ENCODE assay signal across 19 cellular contexts in genomic region chr1:35085421-35085820, GRCh38. TPM values are rescaled to one million over a fixed set of nuclear protein-coding genes. Genes with fewer than 3 reads are reported as not detected.
DNase-seq lines count a peak whose midpoint lies in the region; ATAC-seq, FAIRE-seq and TF ChIP-seq lines count a peak whose summit lies in the region.
"Had no signal": no experiment of that assay in that cellular context is flagged by ENCODE, and none has a peak within 500 bp of the region (broad histone marks: within the 10 kb centered on the region; RNA-seq: fewer than 3 reads in every experiment).

No MANE protein-coding gene starts in this region.

- H3K9ac ChIP-seq in GM23248, result no peak overlapping the region

- ATAC-seq in esophagus mucosa (peak; percentile 97), GM19455 (IDR thresholded peaks at IDR 0.05; ENCODE audit: unreplicated experiment) (no peak)
- ATAC-seq: GM12878; stimulated activated naive CD8-positive, alpha-beta T cell treated with anti-CD3 and anti-CD28 coated beads, Interleukin-15, amount 100 ng/mL, for 72 hours had no signal

- H3K9me3 ChIP-seq in GM23248 (ENCODE audit: low read depth) (no peaks in the 10 kb centered on the region), prostate gland (no peaks in the 10 kb centered on the region)
- H3K9me3 ChIP-seq: uterus had no signal

- H3K4me2 ChIP-seq in GM23248 (ENCODE audit: unreplicated experiment), result no peak overlapping the region

- no peak overlapping the region for H2AFZ ChIP-seq in GM23248

- H3K4me3 ChIP-seq in GM23248 (no peak overlapping the region), prostate gland (no peak overlapping the region)
- H3K4me3 ChIP-seq: GM12878, uterus had no signal

- CTCF ChIA-PET in RWPE1 (lab: Yijun Ruan, JAX), result interaction anchor here (0.6 to 0.7 kb wide), 2 partner anchors 54 to 223 kb away, joined by 3 read pairs; partner anchors contain the start of gene ZMYM6

- H3K27me3 ChIP-seq in GM23248 (replicated peaks; ENCODE audit: insufficient read depth) (no peaks in the 10 kb centered on the region), prostate gland (replicated peaks; ENCODE audit: insufficient read depth) (no peaks in the 10 kb centered on the region)
- H3K27me3 ChIP-seq: uterus had no signal

- TF ChIP-seq CTCF in RWPE1 (conservative IDR thresholded peaks at IDR 0.05; ENCODE audit: low read depth) (no peak), prostate gland (IDR thresholded peaks at IDR 0.05) (no peak)

- in situ Hi-C loops in GM23248 (cut with MboI), result no loop called here

- POLR2A ChIA-PET in RWPE1 (lab: Yijun Ruan, JAX; ENCODE audit: low non-redundant PET), result no interaction called here

- H4K20me1 ChIP-seq in GM23248 (ENCODE audit: insufficient read depth), result no peaks in the 10 kb centered on the region

- DNase-seq in GM23248 (peak; percentile 9), RWPE1 (ENCODE audit: low spot score) (peak; percentile 73), prostate gland (ENCODE audit: low spot score) (peak; percentile 34), putamen (ENCODE audit: low spot score) (no peak), GM12891 (ENCODE audit: insufficient read length, low spot score) (no peak)
- DNase-seq: activated CD4-positive, alpha-beta T cell treated with anti-CD3 and anti-CD28 coated beads for 4 hours; activated CD8-positive, alpha-beta memory T cell treated with anti-CD3 and anti-CD28 coated beads, Interleukin-2, amount 50 U/mL, for 48 hours; activated naive CD4-positive, alpha-beta T cell treated with anti-CD3 and anti-CD28 coated beads, Interleukin-2, amount 10 ng/mL, durations not matched to agents 7 days and 5 days; caudate nucleus; endodermal cell; midbrain; NCI-H1694 treated with DMSO at 0.1 percent for 48 hours; NCI-H69; RPMI8226; stimulated activated naive CD8-positive, alpha-beta T cell treated with anti-CD3 and anti-CD28 coated beads, Interleukin-15, amount 100 ng/mL, for 72 hours; uterus had no signal

- intact Hi-C loops in prostate gland (cut with DNase I), result no loop called here

- peaks cover 100% of the 10 kb centered on the region for H3K79me2 ChIP-seq in GM23248 (ENCODE audit: insufficient read depth)

- no peaks in the 10 kb centered on the region for H3K9me2 ChIP-seq in GM23248 (ENCODE audit: insufficient read depth)

- H3K4me1 ChIP-seq in GM23248 (ENCODE audit: insufficient read depth) (0 out of 2 replicates have a peak, but pooled peaks cover under 1% of the 10 kb centered on the region), prostate gland (replicated peaks) (no peaks in the 10 kb centered on the region)

- H3K36me3 ChIP-seq in GM23248 (ENCODE audit: low read depth), result no peaks in the 10 kb centered on the region
- no peaks in the 10 kb centered on the region for H3K36me3 ChIP-seq in prostate gland
- H3K36me3 ChIP-seq: uterus had no signal

- FAIRE-seq in GM12891 (lab: Jason Lieb, UNC), result no peak
- FAIRE-seq: GM12878 had no signal

- TF ChIP-seq POLR2A in prostate gland (IDR thresholded peaks at IDR 0.05) (no peak), GM12891 (IDR thresholded peaks at IDR 0.05; ENCODE audit: low read depth, low read length) (no peak)

- H3K27ac ChIP-seq in GM23248 (no peak overlapping the region), RWPE1 (peak overlapping the region; percentile 84), prostate gland (no peak overlapping the region)
- H3K27ac ChIP-seq: uterus had no signal

- no peaks in the 10 kb centered on the region for H3F3A ChIP-seq in GM23248 (ENCODE audit: insufficient read depth)

TF ChIP-seq in GM12891, 5 proteins besides CTCF, POLR2A, EP300 and RAD21:
- TF ChIP-seq POU2F2 (IDR thresholded peaks at IDR 0.05; ENCODE audit: low read depth, low read length), result no peak

RNA-seq across cellular contexts. Expression of gene ZMYM1, which starts 6.2 kb away (rescaled TPM):
- 13.5 and 13.6 TPM in 2 replicates for total RNA-seq in GM23248 (2014; rRNA removed; shearing (Covaris generic))
- 9.5 and 9.7 TPM in 2 replicates for polyA plus RNA-seq in GM23248 (2016; fragmentation: Nextera tagmentation; extraction: Ambion mirVana)
- total RNA-seq in esophagus mucosa (17.5 TPM), prostate gland (10 to 100 TPM; 12.0 to 31.5 TPM)
- polyA plus RNA-seq in GM12891 (2012; ENCODE audit: low read depth, missing spikeins), result 0.39 TPM

RNA-seq across cellular contexts. Expression of gene ZMYM6, which starts 53.7 kb away (rescaled TPM):
- 9.4 and 18.2 TPM in 2 replicates for total RNA-seq in GM23248 (2014; rRNA removed; shearing (Covaris generic))
- polyA plus RNA-seq in GM23248 (2016; fragmentation: Nextera tagmentation; extraction: Ambion mirVana), result 12.3 and 14.5 TPM in 2 replicates
- total RNA-seq in esophagus mucosa, result 14.9 TPM
- 10 to 100 TPM in 1 of 2 donors, 1 to 10 TPM in 1; 8.0 to 19.5 TPM for total RNA-seq in prostate gland
- 9.0 TPM for polyA plus RNA-seq in GM12891 (2012; ENCODE audit: low read depth, missing spikeins)

Comparison
In these comparisons a context has a peak if more than half of its experiments do, and no peak if none do; other contexts are left out.
1. DNase-seq: peak in GM23248 (single experiment), RWPE1 (single experiment) and prostate gland (single experiment); none in putamen (single experiment) and GM12891 (single experiment).